ENCODE assay signal across 17 cellular contexts in the genomic region with DNA sequence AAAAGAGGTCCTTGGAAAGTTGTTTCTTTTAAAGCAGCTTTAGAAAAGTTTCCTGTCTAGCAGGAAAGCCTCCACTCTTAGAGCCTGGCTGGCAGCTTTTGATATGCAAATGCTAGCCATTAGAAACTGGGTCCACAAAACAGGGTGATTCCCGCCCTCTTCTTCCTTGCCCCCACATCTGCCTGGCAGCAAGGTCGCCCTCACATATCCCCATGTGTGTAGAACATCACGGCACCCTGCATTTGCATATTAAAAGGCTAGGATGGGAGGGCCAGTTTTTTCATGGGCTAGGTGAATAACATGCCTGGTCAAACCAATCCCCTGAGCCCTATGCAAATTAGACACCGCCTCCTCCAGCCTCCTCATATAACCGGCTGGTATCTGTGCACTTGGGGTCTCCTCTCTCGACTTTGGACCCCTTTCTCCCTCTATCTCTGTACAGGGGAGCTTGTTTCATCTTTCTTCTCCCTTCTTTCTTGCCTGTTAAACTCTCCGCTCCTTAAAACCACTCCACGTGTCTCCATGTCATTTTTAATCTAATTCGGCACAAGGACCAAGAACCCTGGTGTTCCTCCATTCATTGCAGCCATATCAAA.
"Had no signal": no experiment of that assay in that cellular context is flagged by ENCODE, and none has a peak within 500 bp of the region (broad histone marks: within the 10 kb centered on the region; RNA-seq: fewer than 3 reads in every experiment).

No MANE protein-coding gene starts in this region.

- DNase-seq: activated CD4-positive, alpha-beta T cell treated with anti-CD3 and anti-CD28 coated beads, Interleukin-2, amount 10 ng/mL, durations not matched to agents 7 days and 5 days; activated CD8-positive, alpha-beta memory T cell treated with anti-CD3 and anti-CD28 coated beads for 24 hours; activated gamma-delta T cell; dermis blood vessel endothelial cell; effector memory CD4-positive, alpha-beta T cell; foreskin fibroblast; natural killer cell; spleen; stimulated activated CD4-positive, alpha-beta T cell treated with anti-CD3 and anti-CD28 coated beads, Interleukin-4, amount 100 ng/mL, for 4 hours; T1000; testis had no signal

- H3K4me3 Mint-ChIP-seq: activated CD4-positive, alpha-beta T cell treated with anti-CD3 and anti-CD28 coated beads, Interleukin-2, amount 10 ng/mL, durations not matched to agents 7 days and 5 days; activated naive CD4-positive, alpha-beta T cell treated with anti-CD3 and anti-CD28 coated beads, Interleukin-2, amount 50 U/mL, for 24 hours; natural killer cell; stimulated activated memory B cell treated with anti-CD40 and anti-IgM and Interleukin-4, amounts not matched to agents 10 μg/mL and 1 μg/mL and 100 μg/mL, for 72 hours; type B pancreatic cell had no signal

- H3K27me3 ChIP-seq: ascending aorta, breast epithelium, hepatocyte, spleen, testis had no signal

- H3K4me3 ChIP-seq: ascending aorta, breast epithelium, hepatocyte, spleen, testis had no signal

- H3K79me2 ChIP-seq: hepatocyte had no signal

- H3K36me3 ChIP-seq: ascending aorta, breast epithelium, spleen had no signal

- H3K27ac ChIP-seq: ascending aorta, breast epithelium, spleen, testis had no signal

- H3K4me1 Mint-ChIP-seq: activated CD4-positive, alpha-beta T cell treated with anti-CD3 and anti-CD28 coated beads, Interleukin-2, amount 10 ng/mL, durations not matched to agents 7 days and 5 days; activated naive CD4-positive, alpha-beta T cell treated with anti-CD3 and anti-CD28 coated beads, Interleukin-2, amount 50 U/mL, for 24 hours; natural killer cell; stimulated activated memory B cell treated with anti-CD40 and anti-IgM and Interleukin-4, amounts not matched to agents 10 μg/mL and 1 μg/mL and 100 μg/mL, for 72 hours had no signal

- H3K4me2 ChIP-seq: hepatocyte had no signal

- H3K4me1 ChIP-seq: ascending aorta, breast epithelium, spleen, testis had no signal

- H2AFZ ChIP-seq: hepatocyte had no signal

- H3K27me3 Mint-ChIP-seq: activated CD4-positive, alpha-beta T cell treated with anti-CD3 and anti-CD28 coated beads, Interleukin-2, amount 10 ng/mL, durations not matched to agents 7 days and 5 days; activated naive CD4-positive, alpha-beta T cell treated with anti-CD3 and anti-CD28 coated beads, Interleukin-2, amount 50 U/mL, for 24 hours; stimulated activated memory B cell treated with anti-CD40 and anti-IgM and Interleukin-4, amounts not matched to agents 10 μg/mL and 1 μg/mL and 100 μg/mL, for 72 hours had no signal

- H3K36me3 Mint-ChIP-seq: activated naive CD4-positive, alpha-beta T cell treated with anti-CD3 and anti-CD28 coated beads, Interleukin-2, amount 50 U/mL, for 24 hours; natural killer cell; stimulated activated memory B cell treated with anti-CD40 and anti-IgM and Interleukin-4, amounts not matched to agents 10 μg/mL and 1 μg/mL and 100 μg/mL, for 72 hours; type B pancreatic cell had no signal

- H3K27ac Mint-ChIP-seq: activated CD4-positive, alpha-beta T cell treated with anti-CD3 and anti-CD28 coated beads, Interleukin-2, amount 10 ng/mL, durations not matched to agents 7 days and 5 days; activated naive CD4-positive, alpha-beta T cell treated with anti-CD3 and anti-CD28 coated beads, Interleukin-2, amount 50 U/mL, for 24 hours; natural killer cell; stimulated activated memory B cell treated with anti-CD40 and anti-IgM and Interleukin-4, amounts not matched to agents 10 μg/mL and 1 μg/mL and 100 μg/mL, for 72 hours; type B pancreatic cell had no signal

- H3K9me3 ChIP-seq: ascending aorta, breast epithelium, testis had no signal
